1 cellular context compared by ENCODE assay signal in the genomic region with DNA sequence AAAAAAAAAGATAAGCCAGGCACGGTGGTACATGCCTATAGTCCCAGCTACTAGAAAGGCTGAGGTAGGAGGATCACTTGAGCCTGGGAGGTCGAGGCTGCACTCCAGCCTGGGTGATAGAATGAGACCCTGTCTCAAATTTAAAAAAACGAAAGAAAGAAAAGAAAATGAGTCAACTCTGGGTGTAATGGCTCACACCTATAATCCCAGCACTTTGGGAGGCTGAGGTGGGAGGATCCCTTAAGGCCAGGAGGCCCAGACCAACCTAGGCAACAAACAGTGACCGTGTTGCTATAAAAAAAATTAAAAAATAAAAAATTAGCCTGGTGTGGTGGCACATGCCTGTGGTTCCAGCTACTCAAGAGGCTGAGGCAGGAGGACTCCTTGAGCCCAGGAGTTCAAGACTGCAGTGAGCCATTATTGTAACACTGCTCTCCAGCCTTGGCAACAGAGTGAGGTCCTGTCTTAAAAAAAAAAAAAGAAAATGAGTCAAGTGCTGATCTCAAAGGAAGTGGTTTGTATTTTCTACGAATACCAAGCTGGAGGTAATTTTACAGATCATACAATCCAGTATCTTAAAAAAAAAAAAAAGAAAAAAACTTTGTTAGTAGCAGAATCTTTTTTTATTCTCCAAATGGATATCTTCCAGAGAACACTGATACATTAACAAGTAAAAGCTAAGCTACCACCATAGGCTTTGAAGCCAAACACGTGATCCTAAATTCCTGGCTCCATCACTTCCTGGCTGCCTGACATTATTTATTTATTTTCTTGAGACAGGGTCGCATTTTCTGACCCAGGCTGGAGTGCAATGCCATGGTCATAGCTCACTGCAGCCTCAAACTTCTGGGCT.
TF ChIP-seq lines count a peak whose summit lies in the region.

No MANE protein-coding gene starts in this region.

TF ChIP-seq in endothelial cell of umbilical vein, 7 proteins besides CTCF, POLR2A, EP300 and RAD21 (continued from another document):
- no peak for TF ChIP-seq MYC (IDR thresholded peaks at IDR 0.05; ENCODE audit: low read depth, low read length)
- TF ChIP-seq FOS (IDR thresholded peaks at IDR 0.05; ENCODE audit: borderline replicate concordance, insufficient read depth, low read length): peak; percentile 63
- TF ChIP-seq, protein P1, sequence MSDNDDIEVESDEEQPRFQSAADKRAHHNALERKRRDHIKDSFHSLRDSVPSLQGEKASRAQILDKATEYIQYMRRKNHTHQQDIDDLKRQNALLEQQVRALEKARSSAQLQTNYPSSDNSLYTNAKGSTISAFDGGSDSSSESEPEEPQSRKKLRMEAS (IDR thresholded peaks at IDR 0.05; ENCODE audit: insufficient read depth, insufficient read length): no peak
- TF ChIP-seq GATA2 (IDR thresholded peaks at IDR 0.05; ENCODE audit: insufficient read depth, insufficient read length, low read depth, low read length): no peak
- TF ChIP-seq JUN (IDR thresholded peaks at IDR 0.05; ENCODE audit: borderline replicate concordance, insufficient read depth, insufficient read length, low read depth): peak; percentile 19
- TF ChIP-seq POLR2AphosphoS5 (IDR thresholded peaks at IDR 0.05; ENCODE audit: insufficient read depth, low read depth, low read length): no peak
